Comparison of ENCODE assay signal across 1 cellular context in the genomic region with DNA sequence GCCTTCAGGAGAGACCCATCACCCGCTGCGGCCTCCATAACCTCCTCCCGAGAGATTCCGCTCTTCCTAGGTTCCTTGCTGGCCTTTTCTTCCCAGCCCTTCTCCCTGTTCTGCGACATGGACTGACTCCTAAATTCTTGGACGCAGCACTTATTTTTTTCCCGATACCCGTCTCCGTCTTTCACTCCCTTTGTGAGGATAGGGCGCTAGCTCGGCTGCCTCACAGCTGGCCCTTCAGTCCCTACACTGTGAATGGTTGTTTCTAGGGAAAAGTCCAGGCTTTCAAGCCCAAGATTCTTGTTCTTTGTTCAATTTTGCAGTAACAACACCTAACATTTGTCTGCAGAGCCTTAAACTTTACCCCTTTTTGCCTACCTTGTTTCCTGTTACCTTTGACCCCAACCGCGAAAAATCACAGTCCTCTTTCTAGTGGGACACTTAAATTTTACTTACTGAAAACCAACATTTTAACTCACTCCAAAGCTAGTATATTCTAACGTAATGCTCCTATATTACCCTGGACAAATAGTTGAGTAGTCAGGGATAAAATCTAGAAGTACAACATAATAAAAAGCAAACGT.
A peak's percentile ranks its signal among the peaks of the same experiment; 100 is the strongest.
TF ChIP-seq lines count a peak whose summit lies in the region.

No MANE protein-coding gene starts in this region.

TF ChIP-seq in HepG2, 621 proteins besides CTCF, POLR2A, EP300 and RAD21 (continued from another document and continues in another):
- TF ChIP-seq, protein P1, sequence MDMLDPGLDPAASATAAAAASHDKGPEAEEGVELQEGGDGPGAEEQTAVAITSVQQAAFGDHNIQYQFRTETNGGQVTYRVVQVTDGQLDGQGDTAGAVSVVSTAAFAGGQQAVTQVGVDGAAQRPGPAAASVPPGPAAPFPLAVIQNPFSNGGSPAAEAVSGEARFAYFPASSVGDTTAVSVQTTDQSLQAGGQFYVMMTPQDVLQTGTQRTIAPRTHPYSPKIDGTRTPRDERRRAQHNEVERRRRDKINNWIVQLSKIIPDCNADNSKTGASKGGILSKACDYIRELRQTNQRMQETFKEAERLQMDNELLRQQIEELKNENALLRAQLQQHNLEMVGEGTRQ (IDR thresholded peaks at IDR 0.05; ENCODE audit: low read depth, low read length) = no peak
- TF ChIP-seq, protein P1 (CRISPR knock-in tag; IDR thresholded peaks at IDR 0.05; ENCODE audit: borderline replicate concordance) = peak; percentile 31; the same call in 1 of the 2 replicates
- TF ChIP-seq HDAC1 (CRISPR knock-in tag; IDR thresholded peaks at IDR 0.05) (0 out of 2 replicates have a peak, but pooled peaks have one; percentile 26), NR2C2 (CRISPR knock-in tag; IDR thresholded peaks at IDR 0.05; ENCODE audit: borderline replicate concordance) (peak; percentile 74; the same call in 1 of the 2 replicates), ELF4 (CRISPR knock-in tag; IDR thresholded peaks at IDR 0.05; ENCODE audit: borderline replicate concordance) (0 out of 2 replicates have a peak, but pooled peaks have one; percentile 26), ATF1 (CRISPR knock-in tag; IDR thresholded peaks at IDR 0.05) (no peak), MED13 (CRISPR knock-in tag; IDR thresholded peaks at IDR 0.05) (no peak), ZFP82 (CRISPR knock-in tag; IDR thresholded peaks at IDR 0.05; ENCODE audit: borderline replicate concordance) (0 out of 2 replicates have a peak, but pooled peaks have one; percentile 17), MIER2 (CRISPR knock-in tag; IDR thresholded peaks at IDR 0.05) (no peak), PRMT3 (CRISPR knock-in tag; IDR thresholded peaks at IDR 0.05; ENCODE audit: borderline replicate concordance, low read depth) (no peak), ZNF747 (CRISPR knock-in tag; IDR thresholded peaks at IDR 0.05; ENCODE audit: borderline replicate concordance) (peak; percentile 20; the same call in 1 of the 2 replicates), ADNP (CRISPR knock-in tag; IDR thresholded peaks at IDR 0.05) (no peak), POLR2G (IDR thresholded peaks at IDR 0.05; ENCODE audit: low read depth, low read length) (no peak), GABPA (IDR thresholded peaks at IDR 0.05; ENCODE audit: low read depth, low read length) (no peak), GABPA (CRISPR knock-in tag; IDR thresholded peaks at IDR 0.05; ENCODE audit: low read depth) (0 out of 2 replicates have a peak, but pooled peaks have one; percentile 24), ZNF224 (CRISPR knock-in tag; IDR thresholded peaks at IDR 0.05) (0 out of 2 replicates have a peak, but pooled peaks have one; percentile 47), SMAD1 (CRISPR knock-in tag; IDR thresholded peaks at IDR 0.05; ENCODE audit: borderline replicate concordance, low read depth) (no peak), ZNF839 (CRISPR knock-in tag; IDR thresholded peaks at IDR 0.05; ENCODE audit: borderline replicate concordance) (peak; percentile 45; the same call in 1 of the 2 replicates), ATRX (CRISPR knock-in tag; IDR thresholded peaks at IDR 0.05; ENCODE audit: borderline replicate concordance) (no peak), ZNF501 (CRISPR knock-in tag; IDR thresholded peaks at IDR 0.05) (peak; percentile 15; the same call in 1 of the 2 replicates), ZNF703 (CRISPR knock-in tag; IDR thresholded peaks at IDR 0.05; ENCODE audit: borderline replicate concordance) (0 out of 2 replicates have a peak, but pooled peaks have one; percentile 61), ZNF354B (CRISPR knock-in tag; IDR thresholded peaks at IDR 0.05) (peak; percentile 67; the same call in 1 of the 2 replicates), ZNF878 (CRISPR knock-in tag; IDR thresholded peaks at IDR 0.05) (peak; percentile 50; the same call in 1 of the 2 replicates), SMYD3 (CRISPR knock-in tag; IDR thresholded peaks at IDR 0.05) (0 out of 2 replicates have a peak, but pooled peaks have one; percentile 64), ARID2 (CRISPR knock-in tag; IDR thresholded peaks at IDR 0.05; ENCODE audit: borderline replicate concordance) (peak; percentile 59; the same call in 1 of the 2 replicates), ZNF766 (CRISPR knock-in tag; IDR thresholded peaks at IDR 0.05; ENCODE audit: borderline replicate concordance) (no peak), ZNF773 (CRISPR knock-in tag; IDR thresholded peaks at IDR 0.05; ENCODE audit: borderline replicate concordance) (no peak), RCOR2 (CRISPR knock-in tag; IDR thresholded peaks at IDR 0.05) (0 out of 2 replicates have a peak, but pooled peaks have one; percentile 15), ZNF350 (CRISPR knock-in tag; IDR thresholded peaks at IDR 0.05; ENCODE audit: borderline replicate concordance, low read depth) (0 out of 2 replicates have a peak, but pooled peaks have one; percentile 59), TARDBP (CRISPR knock-in tag; IDR thresholded peaks at IDR 0.05) (0 out of 2 replicates have a peak, but pooled peaks have one; percentile 9), NFIC (IDR thresholded peaks at IDR 0.05; ENCODE audit: low read length) (peak; percentile 43; the same call in 1 of the 2 replicates), LCORL (IDR thresholded peaks at IDR 0.05) (no peak), LCORL (CRISPR knock-in tag; IDR thresholded peaks at IDR 0.05) (peak; percentile 68; the same call in 1 of the 2 replicates), GFI1 (CRISPR knock-in tag; IDR thresholded peaks at IDR 0.05; ENCODE audit: borderline replicate concordance) (peak; percentile 25; the same call in 1 of the 2 replicates), ZNF33B (CRISPR knock-in tag; IDR thresholded peaks at IDR 0.05) (peak; percentile 40; the same call in 1 of the 2 replicates), ZNF891 (CRISPR knock-in tag; IDR thresholded peaks at IDR 0.05) (0 out of 2 replicates have a peak, but pooled peaks have one; percentile 36), SIN3B (IDR thresholded peaks at IDR 0.05; ENCODE audit: low read length) (no peak), DMAP1 (CRISPR knock-in tag; IDR thresholded peaks at IDR 0.05) (peak; percentile 68; the same call in 1 of the 2 replicates)
- TF ChIP-seq, protein P2, sequence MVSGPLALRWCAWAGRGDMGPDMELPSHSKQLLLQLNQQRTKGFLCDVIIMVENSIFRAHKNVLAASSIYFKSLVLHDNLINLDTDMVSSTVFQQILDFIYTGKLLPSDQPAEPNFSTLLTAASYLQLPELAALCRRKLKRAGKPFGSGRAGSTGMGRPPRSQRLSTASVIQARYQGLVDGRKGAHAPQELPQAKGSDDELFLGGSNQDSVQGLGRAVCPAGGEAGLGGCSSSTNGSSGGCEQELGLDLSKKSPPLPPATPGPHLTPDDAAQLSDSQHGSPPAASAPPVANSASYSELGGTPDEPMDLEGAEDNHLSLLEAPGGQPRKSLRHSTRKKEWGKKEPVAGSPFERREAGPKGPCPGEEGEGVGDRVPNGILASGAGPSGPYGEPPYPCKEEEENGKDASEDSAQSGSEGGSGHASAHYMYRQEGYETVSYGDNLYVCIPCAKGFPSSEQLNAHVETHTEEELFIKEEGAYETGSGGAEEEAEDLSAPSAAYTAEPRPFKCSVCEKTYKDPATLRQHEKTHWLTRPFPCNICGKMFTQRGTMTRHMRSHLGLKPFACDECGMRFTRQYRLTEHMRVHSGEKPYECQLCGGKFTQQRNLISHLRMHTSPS (CRISPR knock-in tag; IDR thresholded peaks at IDR 0.05; ENCODE audit: low read depth) = 0 out of 2 replicates have a peak, but pooled peaks have one; percentile 1
- TF ChIP-seq, protein P3, sequence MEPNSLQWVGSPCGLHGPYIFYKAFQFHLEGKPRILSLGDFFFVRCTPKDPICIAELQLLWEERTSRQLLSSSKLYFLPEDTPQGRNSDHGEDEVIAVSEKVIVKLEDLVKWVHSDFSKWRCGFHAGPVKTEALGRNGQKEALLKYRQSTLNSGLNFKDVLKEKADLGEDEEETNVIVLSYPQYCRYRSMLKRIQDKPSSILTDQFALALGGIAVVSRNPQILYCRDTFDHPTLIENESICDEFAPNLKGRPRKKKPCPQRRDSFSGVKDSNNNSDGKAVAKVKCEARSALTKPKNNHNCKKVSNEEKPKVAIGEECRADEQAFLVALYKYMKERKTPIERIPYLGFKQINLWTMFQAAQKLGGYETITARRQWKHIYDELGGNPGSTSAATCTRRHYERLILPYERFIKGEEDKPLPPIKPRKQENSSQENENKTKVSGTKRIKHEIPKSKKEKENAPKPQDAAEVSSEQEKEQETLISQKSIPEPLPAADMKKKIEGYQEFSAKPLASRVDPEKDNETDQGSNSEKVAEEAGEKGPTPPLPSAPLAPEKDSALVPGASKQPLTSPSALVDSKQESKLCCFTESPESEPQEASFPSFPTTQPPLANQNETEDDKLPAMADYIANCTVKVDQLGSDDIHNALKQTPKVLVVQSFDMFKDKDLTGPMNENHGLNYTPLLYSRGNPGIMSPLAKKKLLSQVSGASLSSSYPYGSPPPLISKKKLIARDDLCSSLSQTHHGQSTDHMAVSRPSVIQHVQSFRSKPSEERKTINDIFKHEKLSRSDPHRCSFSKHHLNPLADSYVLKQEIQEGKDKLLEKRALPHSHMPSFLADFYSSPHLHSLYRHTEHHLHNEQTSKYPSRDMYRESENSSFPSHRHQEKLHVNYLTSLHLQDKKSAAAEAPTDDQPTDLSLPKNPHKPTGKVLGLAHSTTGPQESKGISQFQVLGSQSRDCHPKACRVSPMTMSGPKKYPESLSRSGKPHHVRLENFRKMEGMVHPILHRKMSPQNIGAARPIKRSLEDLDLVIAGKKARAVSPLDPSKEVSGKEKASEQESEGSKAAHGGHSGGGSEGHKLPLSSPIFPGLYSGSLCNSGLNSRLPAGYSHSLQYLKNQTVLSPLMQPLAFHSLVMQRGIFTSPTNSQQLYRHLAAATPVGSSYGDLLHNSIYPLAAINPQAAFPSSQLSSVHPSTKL (CRISPR knock-in tag; IDR thresholded peaks at IDR 0.05) = peak; percentile 9; the same call in 1 of the 2 replicates
- TF ChIP-seq, protein P4, sequence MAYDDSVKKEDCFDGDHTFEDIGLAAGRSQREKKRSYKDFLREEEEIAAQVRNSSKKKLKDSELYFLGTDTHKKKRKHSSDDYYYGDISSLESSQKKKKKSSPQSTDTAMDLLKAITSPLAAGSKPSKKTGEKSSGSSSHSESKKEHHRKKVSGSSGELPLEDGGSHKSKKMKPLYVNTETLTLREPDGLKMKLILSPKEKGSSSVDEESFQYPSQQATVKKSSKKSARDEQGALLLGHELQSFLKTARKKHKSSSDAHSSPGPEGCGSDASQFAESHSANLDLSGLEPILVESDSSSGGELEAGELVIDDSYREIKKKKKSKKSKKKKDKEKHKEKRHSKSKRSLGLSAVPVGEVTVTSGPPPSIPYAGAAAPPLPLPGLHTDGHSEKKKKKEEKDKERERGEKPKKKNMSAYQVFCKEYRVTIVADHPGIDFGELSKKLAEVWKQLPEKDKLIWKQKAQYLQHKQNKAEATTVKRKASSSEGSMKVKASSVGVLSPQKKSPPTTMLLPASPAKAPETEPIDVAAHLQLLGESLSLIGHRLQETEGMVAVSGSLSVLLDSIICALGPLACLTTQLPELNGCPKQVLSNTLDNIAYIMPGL (CRISPR knock-in tag; IDR thresholded peaks at IDR 0.05; ENCODE audit: borderline replicate concordance in 1 of 2, low read depth in 1 of 2) = 0 out of 4 replicates have a peak, but pooled peaks of 1 of the 2 experiments have one; percentile 27
- TF ChIP-seq, protein P5, sequence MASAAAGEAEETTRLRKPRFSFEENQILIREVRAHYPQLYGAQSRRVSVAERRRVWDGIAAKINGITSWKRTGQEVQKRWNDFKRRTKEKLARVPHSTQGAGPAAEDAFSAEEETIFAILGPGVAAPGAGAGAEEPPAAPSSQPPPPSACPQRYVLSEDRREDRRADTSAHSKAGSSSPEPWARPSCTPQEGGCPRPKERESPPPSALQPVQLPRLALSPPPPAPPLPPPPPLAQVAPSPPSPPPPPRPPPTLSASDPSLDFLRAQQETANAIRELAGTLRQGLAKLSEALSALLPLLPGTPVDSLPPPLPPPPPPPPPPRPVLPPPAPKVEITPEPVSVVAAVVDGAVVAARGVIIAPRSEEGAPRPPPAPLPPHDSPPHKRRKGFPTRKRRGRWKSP (CRISPR knock-in tag; IDR thresholded peaks at IDR 0.05) = 0 out of 2 replicates have a peak, but pooled peaks have one; percentile 25
- TF ChIP-seq, protein P6, sequence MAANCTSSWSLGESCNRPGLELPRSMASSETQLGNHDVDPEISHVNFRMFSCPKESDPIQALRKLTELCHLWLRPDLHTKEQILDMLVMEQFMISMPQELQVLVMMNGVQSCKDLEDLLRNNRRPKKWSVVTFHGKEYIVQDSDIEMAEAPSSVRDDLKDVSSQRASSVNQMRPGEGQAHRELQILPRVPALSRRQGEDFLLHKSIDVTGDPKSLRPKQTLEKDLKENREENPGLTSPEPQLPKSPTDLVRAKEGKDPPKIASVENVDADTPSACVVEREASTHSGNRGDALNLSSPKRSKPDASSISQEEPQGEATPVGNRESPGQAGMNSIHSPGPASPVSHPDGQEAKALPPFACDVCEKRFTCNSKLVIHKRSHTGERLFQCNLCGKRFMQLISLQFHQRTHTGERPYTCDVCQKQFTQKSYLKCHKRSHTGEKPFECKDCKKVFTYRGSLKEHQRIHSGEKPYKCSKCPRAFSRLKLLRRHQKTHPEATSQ (CRISPR knock-in tag; IDR thresholded peaks at IDR 0.05; ENCODE audit: borderline replicate concordance) = 0 out of 2 replicates have a peak, but pooled peaks have one; percentile 30
- TF ChIP-seq, protein P7, sequence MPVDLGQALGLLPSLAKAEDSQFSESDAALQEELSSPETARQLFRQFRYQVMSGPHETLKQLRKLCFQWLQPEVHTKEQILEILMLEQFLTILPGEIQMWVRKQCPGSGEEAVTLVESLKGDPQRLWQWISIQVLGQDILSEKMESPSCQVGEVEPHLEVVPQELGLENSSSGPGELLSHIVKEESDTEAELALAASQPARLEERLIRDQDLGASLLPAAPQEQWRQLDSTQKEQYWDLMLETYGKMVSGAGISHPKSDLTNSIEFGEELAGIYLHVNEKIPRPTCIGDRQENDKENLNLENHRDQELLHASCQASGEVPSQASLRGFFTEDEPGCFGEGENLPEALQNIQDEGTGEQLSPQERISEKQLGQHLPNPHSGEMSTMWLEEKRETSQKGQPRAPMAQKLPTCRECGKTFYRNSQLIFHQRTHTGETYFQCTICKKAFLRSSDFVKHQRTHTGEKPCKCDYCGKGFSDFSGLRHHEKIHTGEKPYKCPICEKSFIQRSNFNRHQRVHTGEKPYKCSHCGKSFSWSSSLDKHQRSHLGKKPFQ (CRISPR knock-in tag; IDR thresholded peaks at IDR 0.05; ENCODE audit: insufficient replicate concordance) = peak; percentile 76
- TF ChIP-seq, protein P8, sequence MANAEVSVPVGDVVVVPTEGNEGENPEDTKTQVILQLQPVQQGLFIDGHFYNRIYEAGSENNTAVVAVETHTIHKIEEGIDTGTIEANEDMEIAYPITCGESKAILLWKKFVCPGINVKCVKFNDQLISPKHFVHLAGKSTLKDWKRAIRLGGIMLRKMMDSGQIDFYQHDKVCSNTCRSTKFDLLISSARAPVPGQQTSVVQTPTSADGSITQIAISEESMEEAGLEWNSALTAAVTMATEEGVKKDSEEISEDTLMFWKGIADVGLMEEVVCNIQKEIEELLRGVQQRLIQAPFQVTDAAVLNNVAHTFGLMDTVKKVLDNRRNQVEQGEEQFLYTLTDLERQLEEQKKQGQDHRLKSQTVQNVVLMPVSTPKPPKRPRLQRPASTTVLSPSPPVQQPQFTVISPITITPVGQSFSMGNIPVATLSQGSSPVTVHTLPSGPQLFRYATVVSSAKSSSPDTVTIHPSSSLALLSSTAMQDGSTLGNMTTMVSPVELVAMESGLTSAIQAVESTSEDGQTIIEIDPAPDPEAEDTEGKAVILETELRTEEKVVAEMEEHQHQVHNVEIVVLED (CRISPR knock-in tag; IDR thresholded peaks at IDR 0.05; ENCODE audit: borderline replicate concordance) = no peak; the same call in 1 of the 2 replicates
